In the genomic region with DNA sequence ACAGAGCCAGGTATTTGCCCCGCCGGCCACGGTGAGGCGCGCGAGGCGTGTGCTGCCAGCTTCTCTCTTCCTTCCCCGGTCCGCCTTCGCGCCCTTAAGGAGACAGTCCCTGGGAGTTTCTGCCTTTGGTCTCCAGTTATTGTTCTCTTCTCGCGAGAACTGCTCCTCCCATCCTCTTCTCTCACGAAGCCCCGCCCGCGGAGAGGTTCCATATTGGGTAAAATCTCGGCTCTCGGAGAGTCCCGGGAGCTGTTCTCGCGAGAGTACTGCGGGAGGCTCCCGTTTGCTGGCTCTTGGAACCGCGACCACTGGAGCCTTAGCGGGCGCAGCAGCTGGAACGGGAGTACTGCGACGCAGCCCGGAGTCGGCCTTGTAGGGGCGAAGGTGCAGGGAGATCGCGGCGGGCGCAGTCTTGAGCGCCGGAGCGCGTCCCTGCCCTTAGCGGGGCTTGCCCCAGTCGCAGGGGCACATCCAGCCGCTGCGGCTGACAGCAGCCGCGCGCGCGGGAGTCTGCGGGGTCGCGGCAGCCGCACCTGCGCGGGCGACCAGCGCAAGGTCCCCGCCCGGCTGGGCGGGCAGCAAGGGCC, we compare ENCODE assay signal across 1 cellular context.
TF ChIP-seq lines count a peak whose summit lies in the region.

Gene MAPK14, plus strand, starts transcription at position 308 of the 587 bp plus-strand sequence. CDS start 350 bp downstream, outside the sequence.

TF ChIP-seq in HepG2, 621 proteins besides CTCF, POLR2A, EP300 and RAD21 (continued from another document and continues in another):
- TF ChIP-seq RCOR2 (CRISPR knock-in tag; IDR thresholded peaks at IDR 0.05) (peak; percentile 30; the same call in 1 of the 2 replicates), ZSCAN25 (CRISPR knock-in tag; IDR thresholded peaks at IDR 0.05) (no peak; the same call in 1 of the 2 replicates), MIER3 (CRISPR knock-in tag; IDR thresholded peaks at IDR 0.05; ENCODE audit: borderline replicate concordance) (peak; percentile 94), RXRB (CRISPR knock-in tag; IDR thresholded peaks at IDR 0.05; ENCODE audit: borderline replicate concordance) (peak; percentile 83; the same call in 1 of the 2 replicates), ZFP36 (IDR thresholded peaks at IDR 0.05; ENCODE audit: borderline replicate concordance, low read depth, low read length, partially characterized antibody) (no peak), SNAPC5 (CRISPR knock-in tag; IDR thresholded peaks at IDR 0.05; ENCODE audit: borderline replicate concordance) (0 out of 2 replicates have a peak, but pooled peaks have one; percentile 60), ZNF430 (CRISPR knock-in tag; IDR thresholded peaks at IDR 0.05) (no peak), ZNF546 (CRISPR knock-in tag; conservative IDR thresholded peaks at IDR 0.05) (peak; percentile 96), FOXM1 (CRISPR knock-in tag; IDR thresholded peaks at IDR 0.05) (no peak), THYN1 (CRISPR knock-in tag; IDR thresholded peaks at IDR 0.05; ENCODE audit: borderline replicate concordance, low read depth) (0 out of 2 replicates have a peak, but pooled peaks have one; percentile 72), MLLT10 (CRISPR knock-in tag; IDR thresholded peaks at IDR 0.05) (no peak), TFDP2 (CRISPR knock-in tag; IDR thresholded peaks at IDR 0.05) (peak; percentile 96), DNMT3B (CRISPR knock-in tag; conservative IDR thresholded peaks at IDR 0.05) (no peak), HNRNPUL1 (IDR thresholded peaks at IDR 0.05; ENCODE audit: low read depth, low read length) (no peak), ETV6 (CRISPR knock-in tag; conservative IDR thresholded peaks at IDR 0.05) (peak; percentile 87; the same call in 1 of the 2 replicates), NONO (IDR thresholded peaks at IDR 0.05) (no peak), NONO (CRISPR knock-in tag; conservative IDR thresholded peaks at IDR 0.05) (peak; percentile 86), MED8 (CRISPR knock-in tag; IDR thresholded peaks at IDR 0.05; ENCODE audit: insufficient replicate concordance) (peak; percentile 69), ZGPAT (CRISPR knock-in tag; IDR thresholded peaks at IDR 0.05) (peak; percentile 90), KDM5A (IDR thresholded peaks at IDR 0.05; ENCODE audit: borderline replicate concordance, low read length) (peak; percentile 73; the same call in 1 of the 2 replicates), ZNF850 (CRISPR knock-in tag; conservative IDR thresholded peaks at IDR 0.05) (no peak), ZFAT (CRISPR knock-in tag; conservative IDR thresholded peaks at IDR 0.05) (no peak), SATB2 (CRISPR knock-in tag; IDR thresholded peaks at IDR 0.05) (peak; percentile 53; the same call in 1 of the 2 replicates), ZNF746 (CRISPR knock-in tag; IDR thresholded peaks at IDR 0.05) (no peak; the same call in 1 of the 2 replicates), NR0B2 (CRISPR knock-in tag; IDR thresholded peaks at IDR 0.05) (peak; percentile 46; the same call in 1 of the 2 replicates), STAT5B (CRISPR knock-in tag; IDR thresholded peaks at IDR 0.05) (no peak; the same call in 1 of the 2 replicates), ARID5B (CRISPR knock-in tag; IDR thresholded peaks at IDR 0.05) (peak; percentile 77), ATF3 (CRISPR knock-in tag; IDR thresholded peaks at IDR 0.05) (peak; percentile 53; the same call in 1 of the 2 replicates), CCAR2 (optimal IDR thresholded peaks at IDR 0.05; ENCODE audit: low read depth, low read length) (no peak), ZNF17 (CRISPR knock-in tag; IDR thresholded peaks at IDR 0.05) (no peak), KDM2A (CRISPR knock-in tag; IDR thresholded peaks at IDR 0.05; ENCODE audit: borderline replicate concordance, low read depth) (peak; percentile 91), ATF7 (IDR thresholded peaks at IDR 0.05) (no peak), ATF7 (CRISPR knock-in tag; IDR thresholded peaks at IDR 0.05) (no peak), ZNF616 (CRISPR knock-in tag; IDR thresholded peaks at IDR 0.05; ENCODE audit: low read depth) (peak; percentile 58; the same call in 1 of the 2 replicates), SIX1 (CRISPR knock-in tag; IDR thresholded peaks at IDR 0.05; ENCODE audit: borderline replicate concordance) (peak; percentile 56; the same call in 1 of the 2 replicates), ARID2 (CRISPR knock-in tag; IDR thresholded peaks at IDR 0.05; ENCODE audit: borderline replicate concordance) (no peak)
- TF ChIP-seq, protein P1, sequence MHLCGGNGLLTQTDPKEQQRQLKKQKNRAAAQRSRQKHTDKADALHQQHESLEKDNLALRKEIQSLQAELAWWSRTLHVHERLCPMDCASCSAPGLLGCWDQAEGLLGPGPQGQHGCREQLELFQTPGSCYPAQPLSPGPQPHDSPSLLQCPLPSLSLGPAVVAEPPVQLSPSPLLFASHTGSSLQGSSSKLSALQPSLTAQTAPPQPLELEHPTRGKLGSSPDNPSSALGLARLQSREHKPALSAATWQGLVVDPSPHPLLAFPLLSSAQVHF (CRISPR knock-in tag; IDR thresholded peaks at IDR 0.05): no peak
- TF ChIP-seq, protein P2, sequence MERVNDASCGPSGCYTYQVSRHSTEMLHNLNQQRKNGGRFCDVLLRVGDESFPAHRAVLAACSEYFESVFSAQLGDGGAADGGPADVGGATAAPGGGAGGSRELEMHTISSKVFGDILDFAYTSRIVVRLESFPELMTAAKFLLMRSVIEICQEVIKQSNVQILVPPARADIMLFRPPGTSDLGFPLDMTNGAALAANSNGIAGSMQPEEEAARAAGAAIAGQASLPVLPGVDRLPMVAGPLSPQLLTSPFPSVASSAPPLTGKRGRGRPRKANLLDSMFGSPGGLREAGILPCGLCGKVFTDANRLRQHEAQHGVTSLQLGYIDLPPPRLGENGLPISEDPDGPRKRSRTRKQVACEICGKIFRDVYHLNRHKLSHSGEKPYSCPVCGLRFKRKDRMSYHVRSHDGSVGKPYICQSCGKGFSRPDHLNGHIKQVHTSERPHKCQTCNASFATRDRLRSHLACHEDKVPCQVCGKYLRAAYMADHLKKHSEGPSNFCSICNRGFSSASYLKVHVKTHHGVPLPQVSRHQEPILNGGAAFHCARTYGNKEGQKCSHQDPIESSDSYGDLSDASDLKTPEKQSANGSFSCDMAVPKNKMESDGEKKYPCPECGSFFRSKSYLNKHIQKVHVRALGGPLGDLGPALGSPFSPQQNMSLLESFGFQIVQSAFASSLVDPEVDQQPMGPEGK (CRISPR knock-in tag; IDR thresholded peaks at IDR 0.05): peak; percentile 58; the same call in 1 of the 2 replicates
- TF ChIP-seq, protein P3, sequence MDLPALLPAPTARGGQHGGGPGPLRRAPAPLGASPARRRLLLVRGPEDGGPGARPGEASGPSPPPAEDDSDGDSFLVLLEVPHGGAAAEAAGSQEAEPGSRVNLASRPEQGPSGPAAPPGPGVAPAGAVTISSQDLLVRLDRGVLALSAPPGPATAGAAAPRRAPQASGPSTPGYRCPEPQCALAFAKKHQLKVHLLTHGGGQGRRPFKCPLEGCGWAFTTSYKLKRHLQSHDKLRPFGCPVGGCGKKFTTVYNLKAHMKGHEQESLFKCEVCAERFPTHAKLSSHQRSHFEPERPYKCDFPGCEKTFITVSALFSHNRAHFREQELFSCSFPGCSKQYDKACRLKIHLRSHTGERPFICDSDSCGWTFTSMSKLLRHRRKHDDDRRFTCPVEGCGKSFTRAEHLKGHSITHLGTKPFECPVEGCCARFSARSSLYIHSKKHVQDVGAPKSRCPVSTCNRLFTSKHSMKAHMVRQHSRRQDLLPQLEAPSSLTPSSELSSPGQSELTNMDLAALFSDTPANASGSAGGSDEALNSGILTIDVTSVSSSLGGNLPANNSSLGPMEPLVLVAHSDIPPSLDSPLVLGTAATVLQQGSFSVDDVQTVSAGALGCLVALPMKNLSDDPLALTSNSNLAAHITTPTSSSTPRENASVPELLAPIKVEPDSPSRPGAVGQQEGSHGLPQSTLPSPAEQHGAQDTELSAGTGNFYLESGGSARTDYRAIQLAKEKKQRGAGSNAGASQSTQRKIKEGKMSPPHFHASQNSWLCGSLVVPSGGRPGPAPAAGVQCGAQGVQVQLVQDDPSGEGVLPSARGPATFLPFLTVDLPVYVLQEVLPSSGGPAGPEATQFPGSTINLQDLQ (CRISPR knock-in tag; IDR thresholded peaks at IDR 0.05): no peak
- TF ChIP-seq, protein P4, sequence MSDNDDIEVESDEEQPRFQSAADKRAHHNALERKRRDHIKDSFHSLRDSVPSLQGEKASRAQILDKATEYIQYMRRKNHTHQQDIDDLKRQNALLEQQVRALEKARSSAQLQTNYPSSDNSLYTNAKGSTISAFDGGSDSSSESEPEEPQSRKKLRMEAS (IDR thresholded peaks at IDR 0.05): peak; percentile 85
- TF ChIP-seq, protein P5, sequence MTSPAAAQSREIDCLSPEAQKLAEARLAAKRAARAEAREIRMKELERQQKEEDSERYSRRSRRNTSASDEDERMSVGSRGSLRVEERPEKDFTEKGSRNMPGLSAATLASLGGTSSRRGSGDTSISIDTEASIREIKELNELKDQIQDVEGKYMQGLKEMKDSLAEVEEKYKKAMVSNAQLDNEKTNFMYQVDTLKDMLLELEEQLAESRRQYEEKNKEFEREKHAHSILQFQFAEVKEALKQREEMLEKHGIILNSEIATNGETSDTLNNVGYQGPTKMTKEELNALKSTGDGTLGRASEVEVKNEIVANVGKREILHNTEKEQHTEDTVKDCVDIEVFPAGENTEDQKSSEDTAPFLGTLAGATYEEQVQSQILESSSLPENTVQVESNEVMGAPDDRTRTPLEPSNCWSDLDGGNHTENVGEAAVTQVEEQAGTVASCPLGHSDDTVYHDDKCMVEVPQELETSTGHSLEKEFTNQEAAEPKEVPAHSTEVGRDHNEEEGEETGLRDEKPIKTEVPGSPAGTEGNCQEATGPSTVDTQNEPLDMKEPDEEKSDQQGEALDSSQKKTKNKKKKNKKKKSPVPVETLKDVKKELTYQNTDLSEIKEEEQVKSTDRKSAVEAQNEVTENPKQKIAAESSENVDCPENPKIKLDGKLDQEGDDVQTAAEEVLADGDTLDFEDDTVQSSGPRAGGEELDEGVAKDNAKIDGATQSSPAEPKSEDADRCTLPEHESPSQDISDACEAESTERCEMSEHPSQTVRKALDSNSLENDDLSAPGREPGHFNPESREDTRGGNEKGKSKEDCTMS (CRISPR knock-in tag; conservative IDR thresholded peaks at IDR 0.05): no peak; the same call in 1 of the 2 replicates
- TF ChIP-seq, protein P6, sequence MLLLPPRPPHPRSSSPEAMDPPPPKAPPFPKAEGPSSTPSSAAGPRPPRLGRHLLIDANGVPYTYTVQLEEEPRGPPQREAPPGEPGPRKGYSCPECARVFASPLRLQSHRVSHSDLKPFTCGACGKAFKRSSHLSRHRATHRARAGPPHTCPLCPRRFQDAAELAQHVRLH (CRISPR knock-in tag; IDR thresholded peaks at IDR 0.05; ENCODE audit: borderline replicate concordance, low read depth): peak; percentile 96
- TF ChIP-seq, protein P7, sequence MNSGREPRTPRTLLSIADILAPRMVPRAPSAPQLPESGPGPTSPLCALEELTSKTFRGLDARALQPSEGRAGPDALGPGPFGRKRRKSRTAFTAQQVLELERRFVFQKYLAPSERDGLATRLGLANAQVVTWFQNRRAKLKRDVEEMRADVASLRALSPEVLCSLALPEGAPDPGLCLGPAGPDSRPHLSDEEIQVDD (CRISPR knock-in tag; IDR thresholded peaks at IDR 0.05; ENCODE audit: borderline replicate concordance): no peak
